ENCODE assay signal across 3 cellular contexts in genomic region chr20:18590163-18590562, GRCh38.
A peak's percentile ranks its signal among the peaks of the same experiment; 100 is the strongest.
TF ChIP-seq lines count a peak whose summit lies in the region.

No MANE protein-coding gene starts in this region.

TF ChIP-seq in SK-N-SH, 30 proteins besides CTCF, POLR2A, EP300 and RAD21:
- TF ChIP-seq RFX5 (IDR thresholded peaks at IDR 0.05; ENCODE audit: low read length): peak; percentile 65; the same call in 1 of the 2 replicates
- TF ChIP-seq SIN3A (IDR thresholded peaks at IDR 0.05; ENCODE audit: borderline replicate concordance, low read depth, low read length): no peak

TF ChIP-seq in SK-N-SH treated with all-trans-retinoic acid at 6 μM for 48 hours, 23 proteins besides CTCF, POLR2A, EP300 and RAD21:
- TF ChIP-seq BACH2 (CRISPR knock-in tag; IDR thresholded peaks at IDR 0.05; ENCODE audit: borderline replicate concordance) (no peak), ZNF8 (CRISPR knock-in tag; IDR thresholded peaks at IDR 0.05) (no peak)

TF ChIP-seq in endothelial cell of umbilical vein, 7 proteins besides CTCF, POLR2A, EP300 and RAD21:
- TF ChIP-seq JUN (IDR thresholded peaks at IDR 0.05; ENCODE audit: borderline replicate concordance, insufficient read depth, insufficient read length, low read depth): no peak
- no peak for TF ChIP-seq EZH2 (IDR thresholded peaks at IDR 0.05; ENCODE audit: borderline replicate concordance, low read depth, low read length, severe bottlenecking)
- no peak for TF ChIP-seq GATA2 (IDR thresholded peaks at IDR 0.05; ENCODE audit: insufficient read depth, insufficient read length, low read depth, low read length)
- no peak for TF ChIP-seq FOS (IDR thresholded peaks at IDR 0.05; ENCODE audit: borderline replicate concordance, insufficient read depth, low read length)
